8 cellular contexts compared by ENCODE assay signal in the genomic region with DNA sequence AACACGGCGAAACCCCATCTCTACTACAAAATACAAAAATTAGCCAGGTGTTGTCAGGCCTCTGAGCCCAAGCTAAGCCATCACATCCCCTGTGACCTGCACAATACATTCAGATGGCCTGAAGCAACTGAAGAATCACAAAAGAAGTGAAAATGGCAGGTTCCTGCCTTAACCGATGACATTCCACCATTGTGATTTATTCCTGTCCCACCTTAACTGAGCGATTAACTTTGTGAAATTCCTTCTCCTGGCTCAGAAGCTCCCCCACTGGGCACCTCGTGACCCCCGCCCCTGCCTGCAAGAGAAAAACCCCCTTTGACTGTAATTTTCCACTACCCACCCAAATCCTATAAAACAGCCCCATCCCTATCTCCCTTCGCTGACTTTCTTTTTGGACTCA. TPM values are rescaled to one million over a fixed set of nuclear protein-coding genes. Genes with fewer than 3 reads are reported as not detected.
"Had no signal": no experiment of that assay in that cellular context is flagged by ENCODE, and none has a peak within 500 bp of the region (broad histone marks: within the 10 kb centered on the region; RNA-seq: fewer than 3 reads in every experiment).

No MANE protein-coding gene starts in this region.

RNA-seq across cellular contexts. Expression of a gene that starts 37.4 kb away (rescaled TPM):
- total RNA-seq: activated CD8-positive, alpha-beta T cell treated with anti-CD3 and anti-CD28 coated beads, Interleukin-2, amount 10 ng/mL, durations not matched to agents 7 days and 5 days; activated T-helper 1 cell treated with anti-CD3 and anti-CD28 coated beads, Interleukin-12 subunit alpha, Interleukin-12 subunit beta, Interleukin-2, Interleukin-4 antibody, amounts not matched to agents 30 ng/mL and 10 ng/mL and 1 ng/mL, durations not matched to agents 14 hours and 24 hours and 36 hours; aorta; body of pancreas; bronchial epithelial cell; Peyer's patch; SJSA1; T-helper 1 cell treated with Interleukin-12 subunit alpha and Interleukin-12 subunit beta and Interleukin-4 antibody, amounts not matched to agents 30 ng/mL and 1 ng/mL, for 36 hours had no signal
- polyA plus RNA-seq: aorta had no signal
